17 cellular contexts compared by ENCODE assay signal in the genomic region with DNA sequence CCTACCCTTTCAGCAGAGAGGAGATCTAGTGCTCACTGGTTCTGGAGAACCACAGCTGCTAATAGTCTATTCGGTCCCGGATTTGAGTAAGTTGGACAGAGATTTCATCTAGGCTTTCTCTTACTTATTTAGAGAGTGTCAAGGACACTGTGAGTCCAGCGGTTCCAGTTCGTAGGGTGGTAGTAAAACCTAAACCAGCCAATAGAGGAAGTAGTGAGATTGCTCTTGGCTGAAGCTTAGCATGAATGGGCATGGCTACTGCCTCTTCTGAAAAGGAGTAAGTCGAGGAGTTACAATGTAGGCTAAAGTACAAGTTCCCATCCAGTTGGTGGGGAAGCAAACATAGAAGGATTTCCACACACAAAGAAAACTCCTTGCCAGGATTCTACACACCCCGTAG.
"Had no signal": no experiment of that assay in that cellular context is flagged by ENCODE, and none has a peak within 500 bp of the region (broad histone marks: within the 10 kb centered on the region; RNA-seq: fewer than 3 reads in every experiment).

No MANE protein-coding gene starts in this region.

- ATAC-seq: activated T-cell treated with anti-CD3 and anti-CD28 coated beads, Interleukin-2, amount 50 U/mL, for 72 hours; esophagus mucosa; left lung; mucosa of descending colon; naive thymus-derived CD4-positive, alpha-beta T cell; pancreas; sciatic nerve had no signal

- DNase-seq: activated CD4-positive, alpha-beta T cell treated with anti-CD3 and anti-CD28 coated beads, Interleukin-2, amount 10 ng/mL, durations not matched to agents 7 days and 5 days; activated CD4-positive, CD25-positive, alpha-beta regulatory T cell; activated CD8-positive, alpha-beta memory T cell treated with anti-CD3 and anti-CD28 coated beads, Interleukin-2, amount 50 U/mL, for 48 hours; activated gamma-delta T cell treated with Interleukin-2 at 50 U/mL for 16 hours; activated T-cell treated with anti-CD3 and anti-CD28 coated beads, Interleukin-2, amount 50 U/mL, for 72 hours; amniotic stem cell; central memory CD4-positive, alpha-beta T cell; colonic mucosa; hippocampal formation; kidney; left lung; mammary epithelial cell; mucosa of descending colon; naive thymus-derived CD4-positive, alpha-beta T cell; pancreas had no signal

- H3K4me3 ChIP-seq: colonic mucosa, left lung, mucosa of descending colon, pancreas had no signal
